Comparison of ENCODE assay signal across 9 cellular contexts in genomic region chr1:228162286-228163003, GRCh38. TPM values are rescaled to one million over a fixed set of nuclear protein-coding genes. Genes with fewer than 3 reads are reported as not detected.
A peak's percentile ranks its signal among the peaks of the same experiment; 100 is the strongest.
DNase-seq lines count a peak whose midpoint lies in the region; ATAC-seq and TF ChIP-seq lines count a peak whose summit lies in the region.
"Had no signal": no experiment of that assay in that cellular context is flagged by ENCODE, and none has a peak within 500 bp of the region (broad histone marks: within the 10 kb centered on the region; RNA-seq: fewer than 3 reads in every experiment).

No MANE protein-coding gene starts in this region.

- H3K4me1 ChIP-seq in breast epithelium = peaks cover 5 to 6% of the 10 kb centered on the region in 2 donors
- peaks cover 0 to 18% (median 4%) of the 10 kb centered on the region in 4 donors for H3K4me1 ChIP-seq in liver (ENCODE audit: control insufficient read depth in 4 of 4, insufficient read depth in 4 of 4, low read length in 3 of 4)
- H3K4me1 ChIP-seq in tibial nerve = peaks cover 0 to 69% (median 24%) of the 10 kb centered on the region in 4 donors

- H3K4me3 Mint-ChIP-seq in activated CD4-positive, alpha-beta T cell treated with anti-CD3 and anti-CD28 coated beads, Interleukin-2, amount 10 ng/mL, durations not matched to agents 7 days and 5 days = no peak overlapping the region

- no peaks in the 10 kb centered on the region for H3K36me3 Mint-ChIP-seq in activated CD4-positive, alpha-beta T cell treated with anti-CD3 and anti-CD28 coated beads, Interleukin-2, amount 10 ng/mL, durations not matched to agents 7 days and 5 days (ENCODE audit: low read depth)

- POLR2A ChIA-PET in activated CD4-positive, alpha-beta T cell treated with anti-CD3 and anti-CD28 coated beads, Interleukin-2, amount 10 ng/mL, durations not matched to agents 7 days and 5 days (lab: Charles Lee) = no interaction called here

- TF ChIP-seq CTCF in breast epithelium (IDR thresholded peaks at IDR 0.05) = no peak
- no peak for TF ChIP-seq CTCF in liver (IDR thresholded peaks at IDR 0.05; ENCODE audit: low read depth, low read length, missing input control)
- peak in 1 of 5 experiments; percentile 36 for TF ChIP-seq CTCF in tibial nerve (IDR thresholded peaks at IDR 0.05)

- no peak overlapping the region for H3K9ac ChIP-seq in liver (ENCODE audit: low read depth in 1 of 2, low read length in 2 of 2)

- H3K27me3 ChIP-seq in breast epithelium = peaks cover 0 to 18% of the 10 kb centered on the region in 2 donors
- no peaks in the 10 kb centered on the region for H3K27me3 ChIP-seq in liver (ENCODE audit: control insufficient read depth in 4 of 4, insufficient read depth in 4 of 4, low read length in 3 of 4)
- peaks cover 0 to 4% of the 10 kb centered on the region in 2 donors for H3K27me3 ChIP-seq in tibial nerve

- H3K9me3 Mint-ChIP-seq in activated CD4-positive, alpha-beta T cell treated with anti-CD3 and anti-CD28 coated beads, Interleukin-2, amount 10 ng/mL, durations not matched to agents 7 days and 5 days = no peaks in the 10 kb centered on the region

- TF ChIP-seq EP300 in tibial nerve (IDR thresholded peaks at IDR 0.05) = no peak

- no peaks in the 10 kb centered on the region for H3K36me3 ChIP-seq in breast epithelium
- H3K36me3 ChIP-seq in liver (ENCODE audit: control insufficient read depth in 4 of 4, insufficient read depth in 3 of 4, low read depth in 1 of 4, low read length in 3 of 4) = no peaks in the 10 kb centered on the region
- H3K36me3 ChIP-seq in tibial nerve = no peaks in the 10 kb centered on the region

- peak overlapping the region; percentile 66 for H3K27ac Mint-ChIP-seq in activated CD4-positive, alpha-beta T cell treated with anti-CD3 and anti-CD28 coated beads, Interleukin-2, amount 10 ng/mL, durations not matched to agents 7 days and 5 days

- WGBS in liver = 25% methylated on average over 14 of the region's 14 CpGs
- 20 to 28% methylated on average over 10 to 13 of the region's 14 CpGs for WGBS in tibial nerve, 2 donors

- no peaks in the 10 kb centered on the region for H3K27me3 Mint-ChIP-seq in activated CD4-positive, alpha-beta T cell treated with anti-CD3 and anti-CD28 coated beads, Interleukin-2, amount 10 ng/mL, durations not matched to agents 7 days and 5 days

- intact Hi-C loops in breast epithelium (cut with DNase I; ENCODE audit: low total_unique reads) = no loop called here

- no peak for ATAC-seq in HG03045 (IDR thresholded peaks at IDR 0.05; ENCODE audit: unreplicated experiment)

- H3K4me3 ChIP-seq in breast epithelium = peak overlapping the region in 2 of 3 donors; percentile 9 to 51
- no peak overlapping the region for H3K4me3 ChIP-seq in liver (ENCODE audit: low read depth in 1 of 3, low read length in 3 of 3)
- H3K4me3 ChIP-seq in tibial nerve = no peak overlapping the region

- no peak for TF ChIP-seq RAD21 in liver (IDR thresholded peaks at IDR 0.05)

- H3K9me3 ChIP-seq in breast epithelium = no peaks in the 10 kb centered on the region
- no peaks in the 10 kb centered on the region for H3K9me3 ChIP-seq in liver (ENCODE audit: control insufficient read depth in 4 of 4, low read length in 3 of 4)
- no peaks in the 10 kb centered on the region for H3K9me3 ChIP-seq in tibial nerve

- H3K4me1 Mint-ChIP-seq in activated CD4-positive, alpha-beta T cell treated with anti-CD3 and anti-CD28 coated beads, Interleukin-2, amount 10 ng/mL, durations not matched to agents 7 days and 5 days = peaks cover 37% of the 10 kb centered on the region

- H3K27ac ChIP-seq in breast epithelium (peak overlapping the region; percentile 70 to 81), liver (ENCODE audit: low read depth in 1 of 2, low read length in 2 of 2) (peak overlapping the region in 1 of 2 donors; percentile 41), tibial nerve (peak overlapping the region; percentile 57 to 100 (median 74))

- TF ChIP-seq POLR2A in breast epithelium (IDR thresholded peaks at IDR 0.05) (no peak), tibial nerve (IDR thresholded peaks at IDR 0.05) (no peak)

- DNase-seq in activated CD4-positive, alpha-beta T cell treated with anti-CD3 and anti-CD28 coated beads, Interleukin-2, amount 10 ng/mL, durations not matched to agents 7 days and 5 days = no peak
- no peak for DNase-seq in activated CD4-positive, alpha-beta T cell treated with anti-CD3 and anti-CD28 coated beads, Interleukin-2, amount 50 U/mL, for 4 hours
- DNase-seq in breast epithelium (ENCODE audit: low spot score in 2 of 2) = peak in 1 of 2 donors; percentile 32
- no peak for DNase-seq in tibial nerve (ENCODE audit: low spot score in 2 of 2)
- no peak for DNase-seq in effector CD4-positive, alpha-beta T cell
- no peak for DNase-seq in NCI-H526 treated with DMSO at 0.1 percent for 48 hours (lab: John Stamatoyannopoulos, UW)
- DNase-seq: amygdala had no signal

- CTCF ChIA-PET in activated CD4-positive, alpha-beta T cell treated with anti-CD3 and anti-CD28 coated beads, Interleukin-2, amount 10 ng/mL, durations not matched to agents 7 days and 5 days (lab: Charles Lee) = interaction anchor here (1.3 to 8.5 kb wide), 3 partner anchors 8 to 21 kb away, joined by 3 to 104 read pairs (median 58); partner anchors contain the start of gene GUK1

TF ChIP-seq in liver, 16 proteins besides CTCF, POLR2A, EP300 and RAD21:
- TF ChIP-seq TAF1 (conservative IDR thresholded peaks at IDR 0.05) (no peak), NR2F2 (IDR thresholded peaks at IDR 0.05) (peak; percentile 19)

RNA-seq across cellular contexts. Expression of gene IBA57, which starts 3.2 kb away (rescaled TPM):
- 1 to 10 TPM; 6.4 to 8.2 TPM for total RNA-seq in activated CD4-positive, alpha-beta T cell treated with anti-CD3 and anti-CD28 coated beads, Interleukin-2, amount 10 ng/mL, durations not matched to agents 7 days and 5 days
- total RNA-seq in breast epithelium = 1 to 10 TPM; 3.4 to 4.1 (median 3.9) TPM
- 10 to 100 TPM in 1 of 2 donors, 1 to 10 TPM in 1; 8.4 to 12.0 TPM for total RNA-seq in liver
- polyA plus RNA-seq in liver = 1 to 10 TPM; 1.6 to 8.5 TPM
- total RNA-seq in tibial nerve = 10 to 100 TPM in 1 of 4 donors, 1 to 10 TPM in 3; 5.5 to 17.8 (median 9.2) TPM

RNA-seq across cellular contexts. Expression of gene GJC2, which starts 12.7 kb away (rescaled TPM):
- total RNA-seq in activated CD4-positive, alpha-beta T cell treated with anti-CD3 and anti-CD28 coated beads, Interleukin-2, amount 10 ng/mL, durations not matched to agents 7 days and 5 days = under 1 TPM; 0.40 to 0.62 TPM
- 1 to 10 TPM; 1.3 TPM for total RNA-seq in breast epithelium
- total RNA-seq in liver = under 1 TPM; 0.25 to 0.79 TPM
- under 1 TPM in 1 of 2 donors, not detected in 1; 0.10 TPM for polyA plus RNA-seq in liver
- total RNA-seq in tibial nerve = 10 to 100 TPM in 2 of 4 donors, 1 to 10 TPM in 2; 6.9 to 15.1 (median 9.9) TPM

RNA-seq across cellular contexts. Expression of gene GUK1, which starts 22.4 kb away (rescaled TPM):
- 100 to 1,000 TPM; 207 to 260 TPM for total RNA-seq in activated CD4-positive, alpha-beta T cell treated with anti-CD3 and anti-CD28 coated beads, Interleukin-2, amount 10 ng/mL, durations not matched to agents 7 days and 5 days
- total RNA-seq in breast epithelium (100 to 1,000 TPM; 218 to 413 (median 333) TPM), liver (100 to 1,000 TPM; 147 to 251 TPM), tibial nerve (100 to 1,000 TPM; 501 to 540 (median 510) TPM)
- 100 to 1,000 TPM; 186 to 245 TPM for polyA plus RNA-seq in liver

RNA-seq across cellular contexts. Expression of gene OBSCN, which starts 45.4 kb away (rescaled TPM):
- 10 to 100 TPM; 13.8 to 21.8 TPM for total RNA-seq in activated CD4-positive, alpha-beta T cell treated with anti-CD3 and anti-CD28 coated beads, Interleukin-2, amount 10 ng/mL, durations not matched to agents 7 days and 5 days
- total RNA-seq in breast epithelium = 10 to 100 TPM in 2 of 3 donors, 1 to 10 TPM in 1; 3.0 to 40.0 (median 27.9) TPM
- total RNA-seq in liver = 1 to 10 TPM; 4.6 to 5.6 TPM
- under 1 TPM; 0.54 to 0.71 TPM for polyA plus RNA-seq in liver
- total RNA-seq in tibial nerve = 10 to 100 TPM in 3 of 4 donors, 1 to 10 TPM in 1; 8.5 to 22.6 (median 19.0) TPM

RNA-seq across cellular contexts. Expression of gene MRPL55, which starts 53.3 kb away (rescaled TPM):
- 10 to 100 TPM; 38.6 to 44.1 TPM for total RNA-seq in activated CD4-positive, alpha-beta T cell treated with anti-CD3 and anti-CD28 coated beads, Interleukin-2, amount 10 ng/mL, durations not matched to agents 7 days and 5 days
- total RNA-seq in breast epithelium = 100 to 1,000 TPM in 2 of 3 donors, 10 to 100 TPM in 1; 76.4 to 108 (median 102) TPM
- total RNA-seq in liver = 10 to 100 TPM; 38.9 to 44.4 TPM
- 100 to 1,000 TPM in 1 of 2 donors, 10 to 100 TPM in 1; 79.5 to 119 TPM for polyA plus RNA-seq in liver
- 10 to 100 TPM; 68.7 to 83.7 (median 80.0) TPM for total RNA-seq in tibial nerve

Comparison
In these comparisons a context has a peak if more than half of its experiments do, and no peak if none do; other contexts are left out.
1. H3K4me3 ChIP-seq: peak in breast epithelium (2 of 3); none in liver (0 of 3) and tibial nerve (0 of 4).